19 cellular contexts compared by ENCODE assay signal in the genomic region with DNA sequence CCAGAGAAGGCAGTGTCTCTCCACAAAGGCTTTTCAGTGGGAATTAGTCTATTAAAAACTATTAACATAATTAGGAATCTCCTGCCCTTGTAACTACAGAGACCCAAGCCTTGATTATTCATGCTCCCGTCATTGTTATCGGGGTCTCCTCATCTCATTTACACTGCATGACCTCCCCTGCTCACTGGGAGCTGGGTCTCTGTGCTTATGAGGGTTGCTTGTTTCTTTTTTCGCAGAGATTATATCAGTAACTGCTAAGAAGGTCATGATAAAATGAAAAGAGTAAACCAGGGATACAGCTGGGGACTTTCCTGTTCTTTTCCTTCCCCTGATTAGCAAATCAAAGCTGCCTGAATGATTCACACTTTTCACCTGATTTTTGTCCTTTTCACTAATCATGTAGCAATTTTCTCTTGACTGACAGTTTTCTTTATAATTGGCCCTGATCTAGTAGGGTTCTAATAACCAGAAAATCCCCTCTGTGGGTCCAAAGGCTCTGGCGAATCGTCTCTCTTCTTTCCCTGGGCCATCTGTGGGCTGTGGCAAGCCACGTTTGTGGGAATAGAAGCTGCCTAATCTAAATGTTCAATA.
A peak's percentile ranks its signal among the peaks of the same experiment; 100 is the strongest.
DNase-seq lines count a peak whose midpoint lies in the region; FAIRE-seq and TF ChIP-seq lines count a peak whose summit lies in the region.
"Had no signal": no experiment of that assay in that cellular context is flagged by ENCODE, and none has a peak within 500 bp of the region (broad histone marks: within the 10 kb centered on the region; RNA-seq: fewer than 3 reads in every experiment).

No MANE protein-coding gene starts in this region.

- peak overlapping the region; percentile 61 for H3K27ac ChIP-seq in HUES48 (ENCODE audit: low read depth, low read length)
- H3K27ac ChIP-seq in neural progenitor cell, result no peak overlapping the region
- H3K27ac ChIP-seq in Peyer's patch, result no peak overlapping the region
- H3K27ac ChIP-seq: BLaER1, KMS-11 had no signal

- TF ChIP-seq POLR2A in Peyer's patch (IDR thresholded peaks at IDR 0.05), result no peak

- H3K27ac Mint-ChIP-seq in brain (peak overlapping the region in 3 of 5 experiments; percentile 15 to 89 (median 64)), neural progenitor cell (peak overlapping the region; percentile 69)
- H3K27ac Mint-ChIP-seq: H9, IgD-negative memory B cell had no signal

- peaks cover 8% of the 10 kb centered on the region for H3K36me3 Mint-ChIP-seq in brain
- H3K36me3 Mint-ChIP-seq in neural progenitor cell, result peaks cover 18% of the 10 kb centered on the region
- H3K36me3 Mint-ChIP-seq: CD8-positive, alpha-beta memory T cell; IgD-negative memory B cell had no signal

- H3K9ac ChIP-seq in HUES48 (ENCODE audit: low read depth, low read length), result no peak overlapping the region
- H3K9ac ChIP-seq in neural progenitor cell, result no peak overlapping the region
- H3K9ac ChIP-seq: BLaER1, KMS-11 had no signal

- H3K4me1 Mint-ChIP-seq in brain, result peaks cover 33% of the 10 kb centered on the region
- H3K4me1 Mint-ChIP-seq in neural progenitor cell, result peaks cover 40% of the 10 kb centered on the region

- TF ChIP-seq CTCF in D721Med (IDR thresholded peaks at IDR 0.05; ENCODE audit: insufficient read depth, missing control alignments) (no peak), brain (conservative IDR thresholded peaks at IDR 0.05) (no peak), neural progenitor cell (IDR thresholded peaks at IDR 0.05) (no peak), Peyer's patch (IDR thresholded peaks at IDR 0.05) (no peak)

- H3K9me3 Mint-ChIP-seq in brain (peaks cover 0 to 6% (median 3%) of the 10 kb centered on the region in 5 experiments), neural progenitor cell (peaks cover 10% of the 10 kb centered on the region)
- H3K9me3 Mint-ChIP-seq: H9 had no signal

- peaks cover 53% of the 10 kb centered on the region for H4K20me1 ChIP-seq in neural progenitor cell (ENCODE audit: low read depth)
- H4K20me1 ChIP-seq: BLaER1 had no signal

- H3K27me3 ChIP-seq in HUES48 (ENCODE audit: control insufficient read depth, insufficient read depth, low read length) (peaks cover 85% of the 10 kb centered on the region), neural progenitor cell (peaks cover 99% of the 10 kb centered on the region), Peyer's patch (peaks cover 0 to 22% of the 10 kb centered on the region in 2 donors)

- H3K27me3 Mint-ChIP-seq in brain (peaks cover 98% of the 10 kb centered on the region), neural progenitor cell (ENCODE audit: insufficient read depth, low read depth) (peaks cover 48% of the 10 kb centered on the region)

- H3F3A ChIP-seq in neural progenitor cell (ENCODE audit: low read depth), result peaks cover 16% of the 10 kb centered on the region

- H2AFZ ChIP-seq in neural progenitor cell (replicated peaks), result no peak overlapping the region

- H3K9me3 ChIP-seq in HUES48 (ENCODE audit: control insufficient read depth, insufficient read depth, low read length) (no peaks in the 10 kb centered on the region), neural progenitor cell (ENCODE audit: low read depth) (no peaks in the 10 kb centered on the region), Peyer's patch (no peaks in the 10 kb centered on the region)
- H3K9me3 ChIP-seq: Caco-2 had no signal

- H3K79me2 ChIP-seq in neural progenitor cell (ENCODE audit: low read depth), result no peaks in the 10 kb centered on the region

- no peaks in the 10 kb centered on the region for H3K36me3 ChIP-seq in HUES48 (ENCODE audit: control insufficient read depth, insufficient read depth, low read length)
- H3K36me3 ChIP-seq in neural progenitor cell, result no peaks in the 10 kb centered on the region
- no peaks in the 10 kb centered on the region for H3K36me3 ChIP-seq in Peyer's patch

- peak overlapping the region; percentile 79 for H3K4me2 ChIP-seq in neural progenitor cell
- H3K4me2 ChIP-seq: BLaER1, KMS-11 had no signal

- H3K4me3 ChIP-seq in HUES48 (ENCODE audit: low read depth, low read length) (no peak overlapping the region), neural progenitor cell (no peak overlapping the region), Peyer's patch (no peak overlapping the region)
- H3K4me3 ChIP-seq: BLaER1 had no signal

- H3K4me3 Mint-ChIP-seq in brain (peak overlapping the region in 4 of 5 experiments; percentile 61 to 79 (median 74)), neural progenitor cell (peak overlapping the region; percentile 44)

- H3K4me1 ChIP-seq in HUES48 (ENCODE audit: control insufficient read depth, insufficient read depth, low read length) (peaks cover 45% of the 10 kb centered on the region), neural progenitor cell (peaks cover 32% of the 10 kb centered on the region), Peyer's patch (peaks cover 3 to 12% (median 7%) of the 10 kb centered on the region in 4 donors)
- H3K4me1 ChIP-seq: BLaER1, Caco-2 had no signal

- peak; percentile 35 for FAIRE-seq in D721Med (lab: Jason Lieb, UNC)
- FAIRE-seq: G401.6, GM12892 had no signal

- DNase-seq in D721Med (ENCODE audit: insufficient read length, low spot score) (no peak), neural progenitor cell (ENCODE audit: low spot score) (peak; percentile 36), EL (no peak), pons (ENCODE audit: low spot score) (no peak), Peyer's patch (no peak)
- DNase-seq: 8988T; AML-193; Caco-2; CD8-positive, alpha-beta memory T cell; DMS53; GOT3; H9 had no signal
